9 cellular contexts compared by ENCODE assay signal in genomic region chr19:5953680-5954213, GRCh38. TPM values are rescaled to one million over a fixed set of nuclear protein-coding genes. Genes with fewer than 3 reads are reported as not detected.
DNase-seq lines count a peak whose midpoint lies in the region; ATAC-seq and TF ChIP-seq lines count a peak whose summit lies in the region.
"Had no signal": no experiment of that assay in that cellular context is flagged by ENCODE, and none has a peak within 500 bp of the region (broad histone marks: within the 10 kb centered on the region; RNA-seq: fewer than 3 reads in every experiment).

No MANE protein-coding gene starts in this region.

- H3K4me1 Mint-ChIP-seq in CD14-positive monocyte, result peaks cover 58% of the 10 kb centered on the region
- peaks cover 84 to 96% (median 96%) of the 10 kb centered on the region in 3 donors for H3K4me1 Mint-ChIP-seq in T-cell

- peaks cover 58% of the 10 kb centered on the region for H4K20me1 ChIP-seq in osteoblast (ENCODE audit: insufficient read depth, low read length)

- intact Hi-C loops in CD14-positive monocyte (cut with micrococcal nuclease), result no loop called here

- H3K27me3 ChIP-seq in osteoblast (ENCODE audit: insufficient read depth, low read length), result no peaks in the 10 kb centered on the region

- TF ChIP-seq CTCF in CD14-positive monocyte (IDR thresholded peaks at IDR 0.05) (no peak), osteoblast (IDR thresholded peaks at IDR 0.05; ENCODE audit: extremely low read depth, low read depth, low read length) (no peak)

- peaks cover 82% of the 10 kb centered on the region for H3K79me2 ChIP-seq in osteoblast (ENCODE audit: insufficient read depth, low read length)

- H2AFZ ChIP-seq in osteoblast (ENCODE audit: low read length), result peak overlapping the region; percentile 10

- no peaks in the 10 kb centered on the region for H3K9me3 ChIP-seq in osteoblast (ENCODE audit: low read depth, low read length)

- POLR2A ChIA-PET in T-cell (lab: Charles Lee), result no interaction called here

- ATAC-seq in T-cell (replicated peaks in 1 of 4) (peak; percentile 28 to 37 (median 32)), HG03442 (IDR thresholded peaks at IDR 0.05; ENCODE audit: unreplicated experiment) (no peak)
- ATAC-seq: GM12878 had no signal

- H3K27me3 Mint-ChIP-seq in CD14-positive monocyte (ENCODE audit: low read depth in 3 of 3) (peaks cover 0 to 5% (median 0%) of the 10 kb centered on the region in 3 donors), T-cell (no peaks in the 10 kb centered on the region)

- H3K4me1 ChIP-seq in osteoblast (ENCODE audit: insufficient read depth, low read length), result peaks cover 35% of the 10 kb centered on the region

- H3K36me3 Mint-ChIP-seq in CD14-positive monocyte, result peaks cover 31 to 33% of the 10 kb centered on the region in 2 donors
- peaks cover 7% of the 10 kb centered on the region for H3K36me3 Mint-ChIP-seq in T-cell

- DNase-seq in CD14-positive monocyte (ENCODE audit: low spot score) (no peak), T-cell (peak in 6 of 34 experiments; percentile 20 to 45 (median 22)), osteoblast (ENCODE audit: insufficient read length, low spot score, missing footprints) (peak; percentile 88), NCI-H226 (no peak), hippocampal formation (lab: John Stamatoyannopoulos, UW) (no peak), NCI-H187 treated with DMSO at 0.1 percent for 48 hours (lab: John Stamatoyannopoulos, UW) (no peak)
- peak; percentile 28 for DNase-seq in central memory CD4-positive, alpha-beta T cell

- H3K4me3 Mint-ChIP-seq in CD14-positive monocyte, result peak overlapping the region; percentile 58 to 63
- H3K4me3 Mint-ChIP-seq in T-cell, result peak overlapping the region; percentile 60 to 86 (median 70)

- peaks cover 15% of the 10 kb centered on the region for H3K36me3 ChIP-seq in osteoblast (ENCODE audit: insufficient read depth, low read length)

- CTCF ChIA-PET in T-cell (lab: Charles Lee), result interaction anchor here in 1 of 2 donors (0.5 to 1.1 kb wide), 2 partner anchors 21 to 784 kb away, joined by 3 to 4 read pairs; partner anchors contain the start of gene GPR108

- H3K4me2 ChIP-seq in osteoblast (ENCODE audit: insufficient read depth, low read length), result peak overlapping the region; percentile 70

- H3K4me3 ChIP-seq in osteoblast (ENCODE audit: insufficient read depth, low read length), result peak overlapping the region; percentile 32
- H3K4me3 ChIP-seq: GM12878 had no signal

- H3K27ac ChIP-seq in osteoblast (ENCODE audit: low read depth, low read length), result peak overlapping the region; percentile 84

- peak overlapping the region; percentile 57 to 86 (median 75) for H3K27ac Mint-ChIP-seq in CD14-positive monocyte
- H3K27ac Mint-ChIP-seq in T-cell, result peak overlapping the region; percentile 93 to 98

- H3K9me3 Mint-ChIP-seq in CD14-positive monocyte, result no peaks in the 10 kb centered on the region
- H3K9me3 Mint-ChIP-seq in T-cell, result no peaks in the 10 kb centered on the region

RNA-seq across cellular contexts. Expression of gene RANBP3, which starts 24.2 kb away (rescaled TPM):
- 1 to 10 TPM; 4.5 to 8.1 TPM for polyA plus RNA-seq in CD14-positive monocyte
- 100 to 1,000 TPM in 2 of 5 donors, 10 to 100 TPM in 3; 90.2 to 101 (median 98.3) TPM for total RNA-seq in T-cell
- total RNA-seq in osteoblast, result 40.5 and 42.1 TPM in 2 replicates

RNA-seq across cellular contexts. Expression of gene CAPS, which starts 39.7 kb away (rescaled TPM):
- polyA plus RNA-seq in CD14-positive monocyte, result under 1 TPM; 0.34 to 0.72 TPM
- total RNA-seq in T-cell (10 to 100 TPM; 43.3 to 74.8 (median 69.8) TPM), osteoblast (10.6 and 18.1 TPM in 2 replicates)

RNA-seq across cellular contexts. Expression of gene VMAC, which starts 49.1 kb away (rescaled TPM):
- 1 to 10 TPM; 3.1 to 4.3 TPM for polyA plus RNA-seq in CD14-positive monocyte
- total RNA-seq in T-cell (10 to 100 TPM; 23.8 to 35.9 (median 30.9) TPM), osteoblast (12.3 and 12.7 TPM in 2 replicates)

RNA-seq across cellular contexts. Expression of gene NDUFA11, which starts 50.2 kb away (rescaled TPM):
- 100 to 1,000 TPM; 396 to 552 TPM for polyA plus RNA-seq in CD14-positive monocyte
- total RNA-seq in T-cell, result 100 to 1,000 TPM; 106 to 198 (median 185) TPM
- 235 and 265 TPM in 2 replicates for total RNA-seq in osteoblast

Comparison
In these comparisons a context has a peak if more than half of its experiments do, and no peak if none do; other contexts are left out.
1. DNase-seq: peak in central memory CD4-positive, alpha-beta T cell (single experiment) and osteoblast (single experiment); none in CD14-positive monocyte (single experiment), NCI-H226 (single experiment), hippocampal formation (0 of 2) and NCI-H187 treated with DMSO at 0.1 percent for 48 hours (single experiment).